ENCODE assay signal across 34 cellular contexts in genomic region chr2:78125042-78125441, GRCh38.
"Had no signal": no experiment of that assay in that cellular context is flagged by ENCODE, and none has a peak within 500 bp of the region (broad histone marks: within the 10 kb centered on the region; RNA-seq: fewer than 3 reads in every experiment).

No MANE protein-coding gene starts in this region.

- H3K4me3 ChIP-seq: MG63 had no signal

- H3K27me3 ChIP-seq: MG63 had no signal

- DNase-seq: Karpas-422, Kasumi-1, MG63, MM.1S, MV-4-11, NCI-H1048, NCI-H1092, NCI-H1092 treated with DMSO at 0.1 percent for 48 hours, NCI-H1105, NCI-H1105 treated with DMSO at 0.1 percent for 48 hours, NCI-H1417, NCI-H1417 treated with DMSO at 0.1 percent for 48 hours, NCI-H1436, NCI-H1436 treated with DMSO at 0.1 percent for 48 hours, NCI-H146, NCI-H1694, NCI-H1694 treated with DMSO at 0.1 percent for 48 hours, NCI-H187, NCI-H187 treated with DMSO at 0.1 percent for 48 hours, NCI-H1930, NCI-H2029, NCI-H2029 treated with DMSO at 0.1 percent for 48 hours, NCI-H2081, NCI-H2081 treated with DMSO at 0.1 percent for 48 hours, NCI-H2107, NCI-H2171, NCI-H2171 treated with DMSO at 0.1 percent for 48 hours, NCI-H2227 treated with DMSO at 0.1 percent for 48 hours, NCI-H226, NCI-H345, NCI-H446, NCI-H446 treated with DMSO at 0.1 percent for 48 hours, NCI-H510A, NCI-H510A treated with DMSO at 0.1 percent for 48 hours had no signal

- H3K9me3 ChIP-seq: MG63 had no signal

- H3K36me3 ChIP-seq: MG63 had no signal
